ENCODE assay signal across 22 cellular contexts in genomic region chr11:84250834-84251613, GRCh38.
"Had no signal": no experiment of that assay in that cellular context is flagged by ENCODE, and none has a peak within 500 bp of the region (broad histone marks: within the 10 kb centered on the region; RNA-seq: fewer than 3 reads in every experiment).

No MANE protein-coding gene starts in this region.

- H3K36me3 ChIP-seq: left ventricle myocardium inferior, WERI-Rb-1 had no signal

- H3K9me3 Mint-ChIP-seq: activated CD4-positive, alpha-beta T cell treated with anti-CD3 and anti-CD28 coated beads, Interleukin-2, amount 10 ng/mL, durations not matched to agents 7 days and 5 days; brain; memory B cell had no signal

- H3K9me3 ChIP-seq: left ventricle myocardium inferior had no signal

- H3K27ac ChIP-seq: left ventricle myocardium inferior, WERI-Rb-1 had no signal

- H3K4me3 ChIP-seq: left ventricle myocardium inferior had no signal

- DNase-seq: activated CD4-positive, alpha-beta T cell treated with anti-CD3 and anti-CD28 coated beads, Interleukin-2, amount 10 ng/mL, durations not matched to agents 7 days and 5 days; activated CD4-positive, CD25-positive, alpha-beta regulatory T cell treated with anti-CD3 and anti-CD28 coated beads, Interleukin-2, amount 50 U/mL, for 72 hours; activated CD8-positive, alpha-beta T cell treated with anti-CD3 and anti-CD28 coated beads, Interleukin-2, amount 10 ng/mL, durations not matched to agents 7 days and 5 days; aorta; caudate nucleus; effector CD8-positive, alpha-beta T cell; erythroblast; foreskin fibroblast; kidney; left ventricle myocardium inferior; retina; stimulated activated CD4-positive, alpha-beta T cell treated with anti-CD3 and anti-CD28 coated beads, Interleukin-2, amount 100 ng/mL, for 48 hours; stimulated activated CD8-positive, alpha-beta memory T cell treated with anti-CD3 and anti-CD28 coated beads, Interleukin-4, amount 100 ng/mL, for 48 hours; stimulated activated naive CD4-positive, alpha-beta T cell treated with Interleukin-2 at 50 U/mL for 16 hours; WERI-Rb-1 had no signal

- ATAC-seq: activated CD8-positive, alpha-beta T cell treated with anti-CD3 and anti-CD28 coated beads, Interleukin-2, amount 10 ng/mL, durations not matched to agents 7 days and 5 days; activated naive CD4-positive, alpha-beta T cell treated with anti-CD3 and anti-CD28 coated beads, Interleukin-2, amount 50 U/mL, for 72 hours; activated T-helper 17 cell treated with anti-CD3 and anti-CD28 coated beads, Interleukin-2, amount 50 U/mL, for 72 hours; natural killer cell treated with Interleukin-12 subunit alpha and Interleukin-12 subunit beta and Interleukin-15 and Interleukin-18, amount 100 ng/mL, for 72 hours had no signal

- H3K36me3 Mint-ChIP-seq: activated naive CD4-positive, alpha-beta T cell treated with anti-CD3 and anti-CD28 coated beads, Interleukin-2, amount 50 U/mL, for 72 hours; memory B cell; natural killer cell treated with Interleukin-12 subunit alpha and Interleukin-12 subunit beta and Interleukin-15 and Interleukin-18, amount 100 ng/mL, for 72 hours had no signal

- FAIRE-seq: kidney had no signal

- H3K4me1 Mint-ChIP-seq: activated CD4-positive, alpha-beta T cell treated with anti-CD3 and anti-CD28 coated beads, Interleukin-2, amount 10 ng/mL, durations not matched to agents 7 days and 5 days; activated T-helper 17 cell treated with anti-CD3 and anti-CD28 coated beads, Interleukin-2, amount 50 U/mL, for 72 hours; memory B cell had no signal

- H3K27me3 Mint-ChIP-seq: activated CD4-positive, alpha-beta T cell treated with anti-CD3 and anti-CD28 coated beads, Interleukin-2, amount 10 ng/mL, durations not matched to agents 7 days and 5 days; activated T-helper 17 cell treated with anti-CD3 and anti-CD28 coated beads, Interleukin-2, amount 50 U/mL, for 72 hours; brain; dendritic cell treated with granulocyte-macrophage colony-stimulating factor and Interleukin-4, amounts not matched to agents 40 ng/mL and 50 ng/mL, for 4 days; natural killer cell treated with Interleukin-12 subunit alpha and Interleukin-12 subunit beta and Interleukin-15 and Interleukin-18, amount 100 ng/mL, for 72 hours; progenitor cell of endocrine pancreas had no signal

- H3K4me3 Mint-ChIP-seq: activated CD4-positive, alpha-beta T cell treated with anti-CD3 and anti-CD28 coated beads, Interleukin-2, amount 10 ng/mL, durations not matched to agents 7 days and 5 days; activated CD8-positive, alpha-beta T cell treated with anti-CD3 and anti-CD28 coated beads, Interleukin-2, amount 10 ng/mL, durations not matched to agents 7 days and 5 days; activated T-helper 17 cell treated with anti-CD3 and anti-CD28 coated beads, Interleukin-2, amount 50 U/mL, for 72 hours; brain; dendritic cell treated with granulocyte-macrophage colony-stimulating factor and Interleukin-4, amounts not matched to agents 40 ng/mL and 50 ng/mL, for 4 days; memory B cell; natural killer cell treated with Interleukin-12 subunit alpha and Interleukin-12 subunit beta and Interleukin-15 and Interleukin-18, amount 100 ng/mL, for 72 hours had no signal

- H3K27ac Mint-ChIP-seq: activated CD4-positive, alpha-beta T cell treated with anti-CD3 and anti-CD28 coated beads, Interleukin-2, amount 10 ng/mL, durations not matched to agents 7 days and 5 days; activated CD8-positive, alpha-beta T cell treated with anti-CD3 and anti-CD28 coated beads, Interleukin-2, amount 10 ng/mL, durations not matched to agents 7 days and 5 days; activated T-helper 17 cell treated with anti-CD3 and anti-CD28 coated beads, Interleukin-2, amount 50 U/mL, for 72 hours; dendritic cell treated with granulocyte-macrophage colony-stimulating factor and Interleukin-4, amounts not matched to agents 40 ng/mL and 50 ng/mL, for 4 days; memory B cell; natural killer cell treated with Interleukin-12 subunit alpha and Interleukin-12 subunit beta and Interleukin-15 and Interleukin-18, amount 100 ng/mL, for 72 hours; progenitor cell of endocrine pancreas had no signal
